Comparison of ENCODE assay signal across 23 cellular contexts in the genomic region with DNA sequence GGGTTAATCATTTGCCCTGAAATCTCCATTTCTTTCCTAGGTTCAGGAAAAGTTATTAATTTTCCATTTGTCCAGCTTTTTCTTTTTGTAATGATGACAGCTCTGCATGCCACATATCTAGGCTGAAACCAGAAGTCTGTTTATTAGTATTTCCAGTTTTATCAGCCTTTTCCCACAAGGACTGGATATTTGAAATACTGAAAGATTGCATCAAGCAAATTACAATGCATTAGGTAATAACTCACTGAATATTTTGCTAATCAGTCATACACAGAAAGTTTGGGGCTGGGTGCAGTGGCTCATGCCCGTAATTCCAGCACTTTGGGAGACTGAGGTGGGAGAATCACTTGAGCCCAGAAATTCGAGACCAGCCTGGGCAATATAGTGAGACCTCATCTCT. TPM values are rescaled to one million over a fixed set of nuclear protein-coding genes. Genes with fewer than 3 reads are reported as not detected.
DNase-seq lines count a peak whose midpoint lies in the region; ATAC-seq and TF ChIP-seq lines count a peak whose summit lies in the region.
"Had no signal": no experiment of that assay in that cellular context is flagged by ENCODE, and none has a peak within 500 bp of the region (broad histone marks: within the 10 kb centered on the region; RNA-seq: fewer than 3 reads in every experiment).

No MANE protein-coding gene starts in this region.

- no peak overlapping the region for H3K4me3 ChIP-seq in ACC112 (ENCODE audit: low read depth, low read length)
- no peak overlapping the region for H3K4me3 ChIP-seq in fibroblast of lung (replicated peaks in 1 of 4; ENCODE audit: control extremely low read depth in 1 of 4, insufficient read depth in 1 of 4, low read depth in 3 of 4, low read length in 4 of 4)
- H3K4me3 ChIP-seq in MG63, result no peak overlapping the region
- H3K4me3 ChIP-seq: heart left ventricle, psoas muscle, suprapubic skin had no signal

- H3K79me2 ChIP-seq in ACC112 (ENCODE audit: control insufficient read depth, insufficient read depth, low read length, unreplicated experiment) (peaks cover 28% of the 10 kb centered on the region), fibroblast of lung (ENCODE audit: control insufficient read depth, insufficient read depth, low read length) (no peaks in the 10 kb centered on the region)

- H2AFZ ChIP-seq in ACC112 (ENCODE audit: low read length, unreplicated experiment), result no peak overlapping the region
- H2AFZ ChIP-seq in fibroblast of lung (ENCODE audit: low read length), result no peak overlapping the region

- ATAC-seq in omental fat pad (ENCODE audit: low FRiP score), result no peak
- ATAC-seq in GM21447 (IDR thresholded peaks at IDR 0.05; ENCODE audit: unreplicated experiment), result no peak
- ATAC-seq: heart left ventricle, left cardiac atrium, psoas muscle had no signal

- no peak overlapping the region for H3K4me2 ChIP-seq in fibroblast of lung (ENCODE audit: extremely low read depth, insufficient read depth, low read length)

- TF ChIP-seq CTCF in fibroblast of lung (conservative IDR thresholded peaks at IDR 0.05 in 1 of 2, IDR thresholded peaks at IDR 0.05 in 1 of 2; ENCODE audit: low read depth in 1 of 2, low read length in 2 of 2) (no peak), omental fat pad (IDR thresholded peaks at IDR 0.05) (no peak)

- H3K36me3 ChIP-seq in ACC112 (ENCODE audit: insufficient read depth, low read length) (peaks cover 3% of the 10 kb centered on the region), fibroblast of lung (ENCODE audit: control insufficient read depth, insufficient read depth, low read length) (no peaks in the 10 kb centered on the region), MG63 (no peaks in the 10 kb centered on the region)
- H3K36me3 ChIP-seq: heart left ventricle, suprapubic skin had no signal

- DNase-seq in GM03348 (ENCODE audit: low spot score) (peak; percentile 29), astrocyte of the hippocampus (ENCODE audit: low read depth, low spot score) (peak; percentile 13), fibroblast of lung (ENCODE audit: low read depth in 2 of 2) (peak; percentile 69 to 79), omental fat pad (ENCODE audit: low spot score) (no peak), MG63 (no peak)
- DNase-seq in stimulated activated naive CD4-positive, alpha-beta T cell (lab: John Stamatoyannopoulos, UW), result no peak
- DNase-seq: 8988T; activated CD4-positive, alpha-beta memory T cell treated with anti-CD3 and anti-CD28 coated beads, Interleukin-2, amount 10 ng/mL, durations not matched to agents 7 days and 5 days; activated CD4-positive, CD25-positive, alpha-beta regulatory T cell treated with anti-CD3 and anti-CD28 coated beads, Interleukin-2, amount 50 U/mL, for 72 hours; activated naive CD8-positive, alpha-beta T cell treated with anti-CD3 and anti-CD28 coated beads for 36 hours; C1 segment of cervical spinal cord; Caco-2; cortex of kidney; endodermal cell; heart left ventricle; KG1; left cardiac atrium; NCI-H1694 treated with DMSO at 0.1 percent for 48 hours; psoas muscle; RPMI8226 had no signal

- H3K27me3 ChIP-seq in ACC112 (ENCODE audit: insufficient read depth, low read length) (no peaks in the 10 kb centered on the region), fibroblast of lung (ENCODE audit: control insufficient read depth, insufficient read depth, low read length) (no peaks in the 10 kb centered on the region), MG63 (no peaks in the 10 kb centered on the region)
- H3K27me3 ChIP-seq: heart left ventricle, suprapubic skin had no signal

- H3K9me3 ChIP-seq in fibroblast of lung (ENCODE audit: control insufficient read depth, insufficient read depth, low read depth, low read length) (no peaks in the 10 kb centered on the region), MG63 (peaks cover 2% of the 10 kb centered on the region; the same call in 1 of the 2 replicates)
- H3K9me3 ChIP-seq: suprapubic skin had no signal

- H3K4me1 ChIP-seq in ACC112 (ENCODE audit: control insufficient read depth, insufficient read depth, low read length, unreplicated experiment) (peaks cover 8% of the 10 kb centered on the region), fibroblast of lung (ENCODE audit: control insufficient read depth, extremely low read depth, insufficient read depth, low read length) (no peaks in the 10 kb centered on the region)
- H3K4me1 ChIP-seq: Caco-2, heart left ventricle, psoas muscle, suprapubic skin had no signal

- H3K27ac ChIP-seq in ACC112 (ENCODE audit: low read depth, low read length) (peak overlapping the region; percentile 83), fibroblast of lung (ENCODE audit: insufficient read depth, low read length) (peak overlapping the region; percentile 47)
- H3K27ac ChIP-seq: heart left ventricle, psoas muscle, suprapubic skin had no signal

- no peaks in the 10 kb centered on the region for H4K20me1 ChIP-seq in fibroblast of lung (ENCODE audit: control insufficient read depth, extremely low read depth, insufficient read depth, low read length)

- no peak overlapping the region for H3K9ac ChIP-seq in fibroblast of lung (ENCODE audit: insufficient read depth, low read length)

RNA-seq across cellular contexts. Expression of gene SLC9A7, which starts 21.5 kb away (rescaled TPM):
- total RNA-seq in fibroblast of lung (22.6 and 47.7 TPM in 2 replicates), omental fat pad (1 to 10 TPM in 3 of 4 donors, under 1 TPM in 1; 0.63 to 9.0 (median 2.7) TPM)
- polyA plus RNA-seq in fibroblast of lung, result 13.9 and 21.4 TPM in 2 replicates
- 7.2 and 11.4 TPM in 2 replicates for polyA plus RNA-seq in fibroblast of lung (2012)
- 47.8 and 105 TPM in 2 replicates for polyA minus RNA-seq in fibroblast of lung (ENCODE audit: low replicate concordance)
- 1.2 and 1.4 TPM in 2 replicates for total RNA-seq in MG63 (2014; rRNA removed; shearing (Covaris generic); ENCODE audit: low replicate concordance)

Comparison
In these comparisons a context has a peak if more than half of its experiments do, and no peak if none do; other contexts are left out.
1. DNase-seq: peak in GM03348 (single experiment), astrocyte of the hippocampus (single experiment) and fibroblast of lung (2 of 2); none in omental fat pad (single experiment), stimulated activated naive CD4-positive, alpha-beta T cell (0 of 6) and MG63 (single experiment).